ENCODE assay signal across 8 cellular contexts in genomic region chr12:123115409-123116111, GRCh38.
DNase-seq lines count a peak whose midpoint lies in the region; ATAC-seq and TF ChIP-seq lines count a peak whose summit lies in the region.

No MANE protein-coding gene starts in this region.

- peak; percentile 46 for DNase-seq in GM10248 (ENCODE audit: extremely low spot score)
- DNase-seq in RWPE1 (ENCODE audit: low spot score) = peak; percentile 36
- DNase-seq in fibroblast of peridontal ligament (ENCODE audit: extremely low read depth) = peak; percentile 98
- peak; percentile 84 for DNase-seq in putamen (ENCODE audit: low spot score)
- DNase-seq in activated T-cell treated with anti-CD3 and anti-CD28 coated beads, Interleukin-2, amount 50 U/mL, for 48 hours = no peak
- DNase-seq in DMS 273 treated with DMSO at 0.1 percent for 48 hours (lab: John Stamatoyannopoulos, UW) = no peak

- CTCF ChIA-PET in GM10248 (lab: Yijun Ruan, JAX) (interaction anchor here (1.2 to 1.4 kb wide), 3 partner anchors 10 to 122 kb away, joined by 3 to 4 read pairs (median 4); no protein-coding TSS in a partner anchor), RWPE1 (lab: Yijun Ruan, JAX) (interaction anchor here (0.6 kb wide), 1 partner anchor 12 kb away, joined by 3 read pairs; no protein-coding TSS in a partner anchor)

- no peak for ATAC-seq in HG03432 (IDR thresholded peaks at IDR 0.05; ENCODE audit: unreplicated experiment)
- no peak for ATAC-seq in HG03460 (IDR thresholded peaks at IDR 0.05; ENCODE audit: unreplicated experiment)

- TF ChIP-seq CTCF in GM10248 (IDR thresholded peaks at IDR 0.05; ENCODE audit: control extremely low read depth, extremely low read depth, low read depth, missing control alignments) (no peak), RWPE1 (conservative IDR thresholded peaks at IDR 0.05; ENCODE audit: low read depth) (no peak)

- POLR2A ChIA-PET in GM10248 (lab: Yijun Ruan, JAX) (no interaction called here), RWPE1 (lab: Yijun Ruan, JAX; ENCODE audit: low non-redundant PET) (no interaction called here)

- H3K27ac ChIP-seq in RWPE1 = peak overlapping the region; percentile 24; the same call in 1 of the 2 replicates

Comparison
In these comparisons a context has a peak if more than half of its experiments do, and no peak if none do; other contexts are left out.
1. DNase-seq: peak in GM10248 (single experiment), RWPE1 (single experiment), fibroblast of peridontal ligament (single experiment) and putamen (single experiment); none in activated T-cell treated with anti-CD3 and anti-CD28 coated beads, Interleukin-2, amount 50 U/mL, for 48 hours (0 of 2) and DMS 273 treated with DMSO at 0.1 percent for 48 hours (single experiment).